ENCODE assay signal across 1 cellular context in the genomic region with DNA sequence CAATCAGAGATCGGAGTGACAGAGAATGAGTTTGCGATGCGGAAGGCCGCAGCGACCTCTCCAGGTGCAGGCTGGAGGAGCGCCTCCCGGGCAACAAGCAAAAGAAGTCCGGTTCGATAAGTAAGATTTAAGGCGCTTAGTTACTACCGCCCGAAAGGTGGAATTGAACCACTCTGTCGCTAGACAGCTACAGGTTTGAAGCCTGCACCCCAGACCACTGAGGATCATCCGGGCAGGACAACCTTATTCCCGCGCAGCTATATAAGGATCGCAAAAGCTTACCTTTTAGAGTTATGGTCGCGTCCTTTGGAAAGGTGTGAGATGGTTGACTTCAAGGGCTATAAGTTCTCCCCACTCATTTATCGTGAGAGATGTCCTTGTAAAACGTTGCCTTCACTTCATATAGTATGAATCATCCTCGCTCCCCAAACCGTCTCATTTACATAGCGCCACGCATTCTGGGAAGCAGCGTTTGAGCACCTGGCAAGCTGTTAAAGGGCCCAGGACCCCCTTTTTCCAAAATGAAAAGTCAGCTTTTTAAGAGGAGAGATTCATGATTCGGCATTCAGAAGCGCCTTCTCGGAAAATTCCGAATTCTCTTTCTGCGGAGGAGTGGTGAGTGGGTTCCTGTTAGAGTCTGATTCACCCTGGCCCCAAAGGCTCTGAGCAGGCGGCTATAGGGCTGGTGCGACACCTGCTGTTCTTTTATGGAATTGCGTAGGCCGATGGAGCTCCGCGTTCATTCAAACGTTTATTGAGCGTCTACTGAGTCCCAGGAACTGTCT.
TF ChIP-seq lines count a peak whose summit lies in the region.

No MANE protein-coding gene starts in this region.

TF ChIP-seq in K562, 482 proteins besides CTCF, POLR2A, EP300 and RAD21 (continues in another document):
- TF ChIP-seq MAZ (CRISPR knock-in tag; conservative IDR thresholded peaks at IDR 0.05 in 1 of 2, IDR thresholded peaks at IDR 0.05 in 1 of 2), result peak; percentile 55 to 63; a peak in 3 of 4 replicates
- TF ChIP-seq PHF21A (IDR thresholded peaks at IDR 0.05; ENCODE audit: borderline replicate concordance, low read depth), result peak; percentile 88; the same call in 1 of the 2 replicates
- TF ChIP-seq MIER1 (IDR thresholded peaks at IDR 0.05; ENCODE audit: low read depth), result peak; percentile 51; the same call in 1 of the 2 replicates
- peak; percentile 95 for TF ChIP-seq BRD9 (IDR thresholded peaks at IDR 0.05; ENCODE audit: low read depth, partially characterized antibody)
- TF ChIP-seq THRB (CRISPR knock-in tag; conservative IDR thresholded peaks at IDR 0.05), result 0 out of 2 replicates have a peak, but pooled peaks have one; percentile 13
- peak; percentile 46 for TF ChIP-seq HNRNPLL (IDR thresholded peaks at IDR 0.05; ENCODE audit: low read depth, low read length, poor library complexity, severe bottlenecking)
- TF ChIP-seq NR0B1 (IDR thresholded peaks at IDR 0.05; ENCODE audit: partially characterized antibody), result no peak
- TF ChIP-seq ARID3A (IDR thresholded peaks at IDR 0.05; ENCODE audit: borderline replicate concordance, low read depth, low read length), result peak; percentile 98
- TF ChIP-seq ZBTB11 (CRISPR knock-in tag; IDR thresholded peaks at IDR 0.05), result peak in 1 of 3 experiments; percentile 62; a peak in 2 of 6 replicates
- TF ChIP-seq LCOR (CRISPR knock-in tag; IDR thresholded peaks at IDR 0.05), result peak; percentile 89
- TF ChIP-seq E2F1 (CRISPR knock-in tag; IDR thresholded peaks at IDR 0.05), result peak; percentile 57; the same call in 1 of the 2 replicates
- TF ChIP-seq PTBP1 (IDR thresholded peaks at IDR 0.05; ENCODE audit: low read depth, low read length), result peak; percentile 84; the same call in 1 of the 2 replicates
- TF ChIP-seq SMC3 (conservative IDR thresholded peaks at IDR 0.05; ENCODE audit: insufficient read depth, low read depth, low read length), result peak; percentile 95
- TF ChIP-seq XRCC4 (IDR thresholded peaks at IDR 0.05; ENCODE audit: extremely low read depth, insufficient read depth, insufficient read length), result no peak
- peak; percentile 41; the same call in 1 of the 2 replicates for TF ChIP-seq ZBTB17 (CRISPR knock-in tag; IDR thresholded peaks at IDR 0.05)
- peak; percentile 63; the same call in 1 of the 2 replicates for TF ChIP-seq ZBTB9 (CRISPR knock-in tag; IDR thresholded peaks at IDR 0.05)
- 0 out of 2 replicates have a peak, but pooled peaks have one; percentile 31 for TF ChIP-seq MBD2 (IDR thresholded peaks at IDR 0.05; ENCODE audit: borderline replicate concordance, low read depth)
- TF ChIP-seq BHLHE40 (IDR thresholded peaks at IDR 0.05; ENCODE audit: low read length), result peak; percentile 16; the same call in 1 of the 2 replicates
- peak in 1 of 2 experiments; percentile 44; a peak in 1 of 4 replicates for TF ChIP-seq NONO (IDR thresholded peaks at IDR 0.05; ENCODE audit: low read depth in 2 of 2, low read length in 1 of 2)
- peak in 1 of 2 experiments; percentile 65; a peak in 1 of 3 replicates for TF ChIP-seq CBX3 (IDR thresholded peaks at IDR 0.05; ENCODE audit: borderline replicate concordance in 1 of 2, low read length in 2 of 2)
- TF ChIP-seq SMARCA4 (IDR thresholded peaks at IDR 0.05), result peak; percentile 32; the same call in 1 of the 2 replicates
- TF ChIP-seq REST (CRISPR knock-in tag; IDR thresholded peaks at IDR 0.05; ENCODE audit: low read depth), result no peak
- peak; percentile 42; the same call in 1 of the 2 replicates for TF ChIP-seq ZBTB33 (CRISPR knock-in tag; IDR thresholded peaks at IDR 0.05)
- no peak for TF ChIP-seq PURB (CRISPR knock-in tag; IDR thresholded peaks at IDR 0.05; ENCODE audit: low read depth)
- TF ChIP-seq TBL1XR1 (IDR thresholded peaks at IDR 0.05; ENCODE audit: low read length in 2 of 2), result peak; percentile 68 to 91
